38 cellular contexts compared by ENCODE assay signal in genomic region chr22:26185190-26185589, GRCh38. TPM values are rescaled to one million over a fixed set of nuclear protein-coding genes. Genes with fewer than 3 reads are reported as not detected.
"Had no signal": no experiment of that assay in that cellular context is flagged by ENCODE, and none has a peak within 500 bp of the region (broad histone marks: within the 10 kb centered on the region; RNA-seq: fewer than 3 reads in every experiment).

No MANE protein-coding gene starts in this region.

- H3K36me3 ChIP-seq: MG63 had no signal

- DNase-seq: Karpas-422, Kasumi-1, MG63, MM.1S, MV-4-11, NCI-H1048, NCI-H1092, NCI-H1092 treated with DMSO at 0.1 percent for 48 hours, NCI-H1105, NCI-H1105 treated with DMSO at 0.1 percent for 48 hours, NCI-H1417, NCI-H1417 treated with DMSO at 0.1 percent for 48 hours, NCI-H1436, NCI-H1436 treated with DMSO at 0.1 percent for 48 hours, NCI-H146, NCI-H1694, NCI-H1694 treated with DMSO at 0.1 percent for 48 hours, NCI-H187, NCI-H187 treated with DMSO at 0.1 percent for 48 hours, NCI-H1930, NCI-H2029, NCI-H2029 treated with DMSO at 0.1 percent for 48 hours, NCI-H2081, NCI-H2081 treated with DMSO at 0.1 percent for 48 hours, NCI-H2107, NCI-H2171, NCI-H2171 treated with DMSO at 0.1 percent for 48 hours, NCI-H2227 treated with DMSO at 0.1 percent for 48 hours, NCI-H226, NCI-H345, NCI-H446, NCI-H446 treated with DMSO at 0.1 percent for 48 hours, NCI-H510A, NCI-H510A treated with DMSO at 0.1 percent for 48 hours had no signal

- H3K9me3 ChIP-seq: MG63 had no signal

- H3K4me3 ChIP-seq: MG63 had no signal

RNA-seq across cellular contexts. Expression of gene SEZ6L, which starts 15.9 kb away (rescaled TPM):
- total RNA-seq: LHCN-M2, M059J, MCF 10A, NCI-H460 had no signal
